Comparison of ENCODE assay signal across 29 cellular contexts in genomic region chr12:108116254-108116653, GRCh38. TPM values are rescaled to one million over a fixed set of nuclear protein-coding genes. Genes with fewer than 3 reads are reported as not detected.
"Had no signal": no experiment of that assay in that cellular context is flagged by ENCODE, and none has a peak within 500 bp of the region (broad histone marks: within the 10 kb centered on the region; RNA-seq: fewer than 3 reads in every experiment).

No MANE protein-coding gene starts in this region.

- H3K27ac Mint-ChIP-seq: activated CD8-positive, alpha-beta memory T cell treated with anti-CD3 and anti-CD28 coated beads, Interleukin-2, amount 10 ng/mL, durations not matched to agents 7 days and 5 days; activated CD8-positive, alpha-beta T cell treated with anti-CD3 and anti-CD28 coated beads, Interleukin-2, amount 10 ng/mL, durations not matched to agents 7 days and 5 days; activated naive CD4-positive, alpha-beta T cell treated with anti-CD3 and anti-CD28 coated beads, Interleukin-2, amount 50 U/mL, for 24 hours; activated naive CD8-positive, alpha-beta T cell treated with anti-CD3 and anti-CD28 coated beads, Interleukin-2, amount 50 U/mL, for 24 hours; activated T-helper 2 cell treated with anti-CD3 and anti-CD28 coated beads, Interferon-gamma antibody, Interleukin-2, Interleukin-4, amounts not matched to agents 10 μg/mL and 5 μg/mL and 100 μg/mL, durations not matched to agents 14 hours and 24 hours and 36 hours; endodermal cell; T-helper 1 cell treated with Interleukin-12 subunit alpha and Interleukin-12 subunit beta and Interleukin-4 antibody, amounts not matched to agents 30 μg/mL and 1 μg/mL, for 36 hours had no signal

- H3K36me3 Mint-ChIP-seq: activated CD8-positive, alpha-beta memory T cell treated with anti-CD3 and anti-CD28 coated beads, Interleukin-2, amount 10 ng/mL, durations not matched to agents 7 days and 5 days; activated naive CD4-positive, alpha-beta T cell treated with anti-CD3 and anti-CD28 coated beads, Interleukin-2, amount 50 U/mL, for 24 hours had no signal

- DNase-seq: activated CD8-positive, alpha-beta memory T cell treated with anti-CD3 and anti-CD28 coated beads, Interleukin-2, amount 10 ng/mL, durations not matched to agents 7 days and 5 days; activated CD8-positive, alpha-beta T cell treated with anti-CD3 and anti-CD28 coated beads, Interleukin-2, amount 10 ng/mL, durations not matched to agents 7 days and 5 days; activated naive CD8-positive, alpha-beta T cell treated with anti-CD3 and anti-CD28 coated beads, Interleukin-2, amount 50 U/mL, for 24 hours; activated T-cell treated with anti-CD3 and anti-CD28 coated beads, Interleukin-2, amount 50 U/mL, for 48 hours; amygdala; central memory CD4-positive, alpha-beta T cell; endodermal cell; foreskin keratinocyte; heart right ventricle; kidney glomerular epithelial cell; left lung; lower lobe of right lung; occipital lobe; stimulated activated CD4-positive, alpha-beta T cell treated with anti-CD3 and anti-CD28 coated beads, Interleukin-1b, Interleukin-23, amount 100 ng/mL, for 48 hours; stimulated activated CD4-positive, alpha-beta T cell treated with anti-CD3 and anti-CD28 coated beads, Interleukin-4, amount 100 ng/mL, for 4 hours; stimulated activated naive CD4-positive, alpha-beta T cell; SW 1271; T-helper 9 cell; transverse colon had no signal

- H3K4me2 ChIP-seq: smooth muscle cell had no signal

- H3K36me3 ChIP-seq: breast epithelium, heart right ventricle, left lung, lower lobe of right lung, right atrium auricular region, transverse colon had no signal

- H3K4me1 Mint-ChIP-seq: activated naive CD4-positive, alpha-beta T cell treated with anti-CD3 and anti-CD28 coated beads, Interleukin-2, amount 50 U/mL, for 24 hours had no signal

- H3K4me1 ChIP-seq: foreskin keratinocyte, left lung, lower lobe of right lung, right atrium auricular region had no signal

- H3K27ac ChIP-seq: breast epithelium, foreskin keratinocyte, heart right ventricle, left lung, lower lobe of right lung, right atrium auricular region had no signal

- H3K9me3 Mint-ChIP-seq: activated naive CD4-positive, alpha-beta T cell treated with anti-CD3 and anti-CD28 coated beads, Interleukin-2, amount 50 U/mL, for 24 hours; activated naive CD8-positive, alpha-beta T cell treated with anti-CD3 and anti-CD28 coated beads, Interleukin-2, amount 50 U/mL, for 24 hours; activated T-helper 2 cell treated with anti-CD3 and anti-CD28 coated beads, Interferon-gamma antibody, Interleukin-2, Interleukin-4, amounts not matched to agents 10 μg/mL and 5 μg/mL and 100 μg/mL, durations not matched to agents 14 hours and 24 hours and 36 hours; endodermal cell; neural crest cell; T-helper 1 cell treated with Interleukin-12 subunit alpha and Interleukin-12 subunit beta and Interleukin-4 antibody, amounts not matched to agents 30 μg/mL and 1 μg/mL, for 36 hours had no signal

- H3K4me3 ChIP-seq: breast epithelium, heart right ventricle, left lung, lower lobe of right lung, right atrium auricular region, smooth muscle cell, transverse colon had no signal

- H3K27me3 ChIP-seq: breast epithelium, foreskin keratinocyte, left lung, right atrium auricular region, transverse colon had no signal

- ATAC-seq: activated CD8-positive, alpha-beta memory T cell treated with anti-CD3 and anti-CD28 coated beads, Interleukin-2, amount 10 ng/mL, durations not matched to agents 7 days and 5 days; activated CD8-positive, alpha-beta T cell treated with anti-CD3 and anti-CD28 coated beads, Interleukin-2, amount 10 ng/mL, durations not matched to agents 7 days and 5 days; activated naive CD8-positive, alpha-beta T cell treated with anti-CD3 and anti-CD28 coated beads, Interleukin-2, amount 50 U/mL, for 24 hours; esophagus mucosa; foreskin keratinocyte; heart right ventricle; left lung; lower lobe of right lung had no signal

- H3K9me3 ChIP-seq: breast epithelium, heart right ventricle, left lung, lower lobe of right lung, right atrium auricular region, transverse colon had no signal

- H3K4me3 Mint-ChIP-seq: activated CD8-positive, alpha-beta memory T cell treated with anti-CD3 and anti-CD28 coated beads, Interleukin-2, amount 10 ng/mL, durations not matched to agents 7 days and 5 days; activated CD8-positive, alpha-beta T cell treated with anti-CD3 and anti-CD28 coated beads, Interleukin-2, amount 10 ng/mL, durations not matched to agents 7 days and 5 days; activated naive CD4-positive, alpha-beta T cell treated with anti-CD3 and anti-CD28 coated beads, Interleukin-2, amount 50 U/mL, for 24 hours; activated naive CD8-positive, alpha-beta T cell treated with anti-CD3 and anti-CD28 coated beads, Interleukin-2, amount 50 U/mL, for 24 hours; endodermal cell; neural crest cell; T-helper 1 cell treated with Interleukin-12 subunit alpha and Interleukin-12 subunit beta and Interleukin-4 antibody, amounts not matched to agents 30 μg/mL and 1 μg/mL, for 36 hours had no signal

RNA-seq across cellular contexts. Expression of gene WSCD2, which starts 12.8 kb away (rescaled TPM):
- total RNA-seq: activated CD8-positive, alpha-beta memory T cell treated with anti-CD3 and anti-CD28 coated beads, Interleukin-2, amount 10 ng/mL, durations not matched to agents 7 days and 5 days; activated CD8-positive, alpha-beta T cell treated with anti-CD3 and anti-CD28 coated beads, Interleukin-2, amount 10 ng/mL, durations not matched to agents 7 days and 5 days; activated T-helper 2 cell treated with anti-CD3 and anti-CD28 coated beads, Interferon-gamma antibody, Interleukin-2, Interleukin-4, amounts not matched to agents 10 μg/mL and 5 μg/mL and 100 μg/mL, durations not matched to agents 14 hours and 24 hours and 36 hours; foreskin keratinocyte; glomerular endothelial cell; pulmonary artery endothelial cell had no signal
- polyA plus RNA-seq: foreskin keratinocyte had no signal
